In the genomic region with DNA sequence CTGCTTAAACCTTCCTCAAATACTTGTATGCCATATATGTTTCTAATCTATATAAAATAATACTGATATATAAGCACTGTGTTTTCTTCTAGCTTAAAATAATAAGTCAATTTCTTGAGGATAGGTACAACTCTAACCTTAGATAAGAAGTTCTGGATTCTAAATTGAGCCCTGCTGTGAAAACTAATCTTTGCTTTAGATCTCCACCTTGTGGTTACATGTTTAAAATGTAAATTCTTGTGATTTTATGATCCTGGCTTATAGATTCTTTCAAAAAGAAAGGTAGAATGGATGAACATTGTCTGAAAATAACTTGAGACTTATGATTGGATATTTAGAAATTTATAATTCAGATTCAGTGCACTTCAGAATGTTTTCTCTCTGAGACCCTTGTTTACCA, we compare ENCODE assay signal across 12 cellular contexts. TPM values are rescaled to one million over a fixed set of nuclear protein-coding genes. Genes with fewer than 3 reads are reported as not detected.
DNase-seq lines count a peak whose midpoint lies in the region; ATAC-seq and TF ChIP-seq lines count a peak whose summit lies in the region.
"Had no signal": no experiment of that assay in that cellular context is flagged by ENCODE, and none has a peak within 500 bp of the region (broad histone marks: within the 10 kb centered on the region; RNA-seq: fewer than 3 reads in every experiment).

No MANE protein-coding gene starts in this region.

- peaks cover 7% of the 10 kb centered on the region for H3K36me3 Mint-ChIP-seq in activated B cell treated with CpG ODN at 0.5 μM for 24 hours (ENCODE audit: low read depth)

- H3K9me3 ChIP-seq in mucosa of descending colon = no peaks in the 10 kb centered on the region
- H3K9me3 ChIP-seq: pancreas, thyroid gland had no signal

- DNase-seq in DMS 273 (lab: John Stamatoyannopoulos, UW; ENCODE audit: unreplicated experiment) (peak; percentile 8), DMS 273 treated with DMSO at 0.1 percent for 48 hours (lab: John Stamatoyannopoulos, UW) (no peak), LNCaP clone FGC (ENCODE audit: low read depth) (no peak), activated B cell treated with CpG ODN at 0.5 μM for 24 hours (no peak), mucosa of descending colon (no peak), AG08396 (ENCODE audit: low spot score) (no peak)
- DNase-seq: 8988T, pancreas, thyroid gland had no signal

- H3K36me3 ChIP-seq in mucosa of descending colon (ENCODE audit: low read depth) = no peaks in the 10 kb centered on the region
- H3K36me3 ChIP-seq: pancreas, thyroid gland had no signal

- peaks cover 7% of the 10 kb centered on the region for H3K4me1 ChIP-seq in mucosa of descending colon (ENCODE audit: low read depth)
- H3K4me1 ChIP-seq: thyroid gland had no signal

- POLR2A ChIA-PET in activated B cell treated with CpG ODN at 0.5 μM for 24 hours (lab: Charles Lee) = interaction anchor here (1.2 to 2.3 kb wide), 3 partner anchors 14 to 463 kb away, joined by 3 to 7 read pairs (median 7); a partner anchor contains a TSS

- peaks cover 11% of the 10 kb centered on the region for H3K27me3 Mint-ChIP-seq in activated B cell treated with CpG ODN at 0.5 μM for 24 hours

- H3K4me3 ChIP-seq in LNCaP clone FGC (ENCODE audit: low read depth, low read length) (no peak overlapping the region), mucosa of descending colon (no peak overlapping the region)
- H3K4me3 ChIP-seq: pancreas, thyroid gland had no signal

- intact Hi-C loops in activated B cell treated with CpG ODN at 0.5 μM for 24 hours (cut with micrococcal nuclease) = loop anchor here (1.0 to 10.0 kb wide), 6 partner anchors 457 to 1640 kb away; a partner anchor contains a TSS
- intact Hi-C loops in mucosa of descending colon (cut with DNase I, micrococcal nuclease) = loop anchor here in 1 of 2 donors (5.0 kb wide), 1 partner anchor 387 kb away; no protein-coding TSS in a partner anchor

- ATAC-seq in activated B cell treated with CpG ODN at 0.5 μM for 24 hours (ENCODE audit: low read depth) = no peak
- ATAC-seq in mucosa of descending colon = no peak
- no peak for ATAC-seq in esophagus mucosa
- ATAC-seq in HG02623 (IDR thresholded peaks at IDR 0.05; ENCODE audit: unreplicated experiment) = no peak
- ATAC-seq: pancreas had no signal

- H3K4me1 Mint-ChIP-seq in activated B cell treated with CpG ODN at 0.5 μM for 24 hours = peaks cover 22% of the 10 kb centered on the region

- H3K4me3 Mint-ChIP-seq in activated B cell treated with CpG ODN at 0.5 μM for 24 hours = no peak overlapping the region
- H3K4me3 Mint-ChIP-seq: T-helper 1 cell treated with Interleukin-12 subunit alpha and Interleukin-12 subunit beta and Interleukin-4 antibody, amounts not matched to agents 30 μg/mL and 1 μg/mL, for 36 hours had no signal

- CTCF ChIA-PET in activated B cell treated with CpG ODN at 0.5 μM for 24 hours (lab: Charles Lee) = interaction anchor here (0.9 to 2.8 kb wide), 10 partner anchors 14 to 889 kb away, joined by 3 to 23 read pairs (median 6); a partner anchor contains a TSS

- peak overlapping the region; percentile 98 for H3K27ac Mint-ChIP-seq in activated B cell treated with CpG ODN at 0.5 μM for 24 hours
- H3K27ac Mint-ChIP-seq: T-helper 1 cell treated with Interleukin-12 subunit alpha and Interleukin-12 subunit beta and Interleukin-4 antibody, amounts not matched to agents 30 μg/mL and 1 μg/mL, for 36 hours had no signal

- peak; percentile 30; the same call in 1 of the 2 replicates for TF ChIP-seq CTCF in LNCaP clone FGC (IDR thresholded peaks at IDR 0.05; ENCODE audit: control insufficient read depth, extremely low read depth, insufficient read depth)
- TF ChIP-seq CTCF in activated B cell treated with CpG ODN at 0.5 μM for 24 hours (IDR thresholded peaks at IDR 0.05) = no peak
- TF ChIP-seq CTCF in mucosa of descending colon (IDR thresholded peaks at IDR 0.05) = peak; percentile 16

- peaks cover 5% of the 10 kb centered on the region for H3K9me3 Mint-ChIP-seq in activated B cell treated with CpG ODN at 0.5 μM for 24 hours

RNA-seq across cellular contexts. Expression of a gene that starts 38.9 kb away (rescaled TPM):
- total RNA-seq in activated B cell treated with CpG ODN at 0.5 μM for 24 hours (0.02 and 0.27 TPM in 2 replicates), mucosa of descending colon (1 to 10 TPM; 2.0 to 8.6 (median 3.4) TPM), esophagus mucosa (1.9 TPM)
